8 cellular contexts compared by ENCODE assay signal in the genomic region with DNA sequence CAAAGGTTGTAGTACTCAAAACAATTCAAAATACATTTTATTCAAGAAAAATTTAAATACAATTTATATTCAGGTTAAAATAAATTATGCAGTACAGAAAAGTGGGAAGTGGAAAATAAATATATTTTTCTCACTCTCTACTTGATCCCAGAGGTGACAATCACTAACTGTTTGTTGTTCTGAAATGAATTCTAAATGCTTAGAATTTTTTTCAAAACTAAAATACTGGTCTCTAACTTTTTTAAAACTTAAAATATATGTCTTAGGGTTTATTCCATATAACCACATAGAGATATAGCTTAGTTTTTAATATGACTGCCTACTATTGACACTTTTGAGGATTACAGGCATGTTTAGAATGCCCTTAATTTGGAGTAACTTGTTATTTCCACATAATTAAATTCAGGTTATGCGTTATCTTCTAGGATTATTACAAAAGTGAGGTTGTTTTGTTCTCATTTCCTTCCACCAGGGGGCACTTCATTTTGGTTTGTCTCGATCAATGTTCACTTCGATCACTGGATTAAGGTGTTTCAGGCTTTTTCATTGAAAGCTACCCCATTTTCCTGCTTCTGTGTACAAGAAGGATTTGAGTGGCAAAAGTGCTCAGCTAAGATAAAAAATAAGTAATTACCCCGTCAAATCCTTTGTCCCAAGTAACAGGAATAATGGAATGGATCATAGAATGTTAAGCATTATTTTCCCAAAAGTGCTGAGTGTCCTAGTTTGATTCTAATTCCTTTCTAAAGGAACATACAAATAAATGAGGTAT. TPM values are rescaled to one million over a fixed set of nuclear protein-coding genes. Genes with fewer than 3 reads are reported as not detected.
DNase-seq lines count a peak whose midpoint lies in the region; ATAC-seq and TF ChIP-seq lines count a peak whose summit lies in the region.

No MANE protein-coding gene starts in this region.

- H3K9me3 ChIP-seq in osteoblast (ENCODE audit: low read depth, low read length) = no peaks in the 10 kb centered on the region

- H3K4me2 ChIP-seq in osteoblast (ENCODE audit: insufficient read depth, low read length) = peak overlapping the region; percentile 81

- POLR2A ChIA-PET in RWPE1 (lab: Yijun Ruan, JAX; ENCODE audit: low non-redundant PET) = no interaction called here

- H3K79me2 ChIP-seq in osteoblast (ENCODE audit: insufficient read depth, low read length) = no peaks in the 10 kb centered on the region

- CTCF ChIA-PET in RWPE1 (lab: Yijun Ruan, JAX) = interaction anchor here (0.6 to 7.9 kb wide), 12 partner anchors 12 to 943 kb away, joined by 3 to 70 read pairs (median 4); no protein-coding TSS in a partner anchor

- H3K4me3 ChIP-seq in HL-60 (replicated peaks; ENCODE audit: insufficient read depth, low read length) = no peak overlapping the region
- peak overlapping the region; percentile 58 for H3K4me3 ChIP-seq in osteoblast (ENCODE audit: insufficient read depth, low read length)

- in situ Hi-C loops in Caki2 (cut with HindIII; ENCODE audit: low pct_unique_long_range_greater_than_20kb, low sequenced_read_pairs) = no loop called here

- H4K20me1 ChIP-seq in osteoblast (ENCODE audit: insufficient read depth, low read length) = no peaks in the 10 kb centered on the region

- DNase-seq in Caki2 (ENCODE audit: low read depth) (peak; percentile 37), HL-60 (ENCODE audit: low read depth in 1 of 2, low spot score in 1 of 2) (peak; percentile 22 to 38), RWPE1 (ENCODE audit: low spot score) (peak; percentile 13), erythroblast (lab: John Stamatoyannopoulos, UW) (peak; percentile 74 to 76), osteoblast (ENCODE audit: insufficient read length, low spot score, missing footprints) (peak; percentile 34), GM19240 (ENCODE audit: insufficient read length, low spot score) (no peak), T-helper 9 cell (no peak)

- TF ChIP-seq POLR2A in erythroblast (IDR thresholded peaks at IDR 0.05; ENCODE audit: low read length) = no peak

- TF ChIP-seq CTCF in HL-60 (IDR thresholded peaks at IDR 0.05; ENCODE audit: insufficient read depth, low read length) (peak; percentile 14), RWPE1 (conservative IDR thresholded peaks at IDR 0.05; ENCODE audit: low read depth) (peak; percentile 58), osteoblast (IDR thresholded peaks at IDR 0.05; ENCODE audit: extremely low read depth, low read depth, low read length) (peak; percentile 66)

- peaks cover 16% of the 10 kb centered on the region for H3K4me1 ChIP-seq in osteoblast (ENCODE audit: insufficient read depth, low read length)

- H2AFZ ChIP-seq in osteoblast (ENCODE audit: low read length) = peak overlapping the region; percentile 49

- no peaks in the 10 kb centered on the region for H3K36me3 ChIP-seq in osteoblast (ENCODE audit: insufficient read depth, low read length)

- H3K27me3 ChIP-seq in HL-60 (ENCODE audit: insufficient read depth, poor library complexity, severe bottlenecking) = no peaks in the 10 kb centered on the region
- H3K27me3 ChIP-seq in osteoblast (ENCODE audit: insufficient read depth, low read length) = no peaks in the 10 kb centered on the region

- peak; percentile 61 for ATAC-seq in GM18909 (IDR thresholded peaks at IDR 0.05; ENCODE audit: poor library complexity, unreplicated experiment)

- 0 out of 2 replicates have a peak overlapping the region, but pooled peaks have one; percentile 1 for H3K27ac ChIP-seq in HL-60 (replicated peaks)
- no peak overlapping the region for H3K27ac ChIP-seq in RWPE1
- H3K27ac ChIP-seq in osteoblast (ENCODE audit: low read depth, low read length) = peak overlapping the region; percentile 64

RNA-seq across cellular contexts. Expression of a gene that starts 27.1 kb away (rescaled TPM):
- total RNA-seq in Caki2 (2014; rRNA removed; shearing (Covaris generic); ENCODE audit: low replicate concordance) = 25.4 and 32.6 TPM in 2 replicates
- total RNA-seq in osteoblast = 123 and 154 TPM in 2 replicates

Comparison
In these comparisons a context has a peak if more than half of its experiments do, and no peak if none do; other contexts are left out.
1. DNase-seq: peak in Caki2 (single experiment), HL-60 (2 of 2), RWPE1 (single experiment), erythroblast (2 of 2) and osteoblast (single experiment); none in GM19240 (single experiment) and T-helper 9 cell (single experiment).
2. CTCF ChIP-seq: peak in every context shown above with its lines; median percentile 66 in osteoblast; 58 in RWPE1; 14 in HL-60.